ENCODE assay signal across 1 cellular context in genomic region chr17:40803617-40804082, GRCh38.
TF ChIP-seq lines count a peak whose summit lies in the region.

No MANE protein-coding gene starts in this region.

TF ChIP-seq in K562, 482 proteins besides CTCF, POLR2A, EP300 and RAD21 (continues in another document):
- TF ChIP-seq NFE2 (IDR thresholded peaks at IDR 0.05; ENCODE audit: low read depth) (no peak), TCF3 (CRISPR knock-in tag; IDR thresholded peaks at IDR 0.05) (no peak), CAMTA2 (CRISPR knock-in tag; conservative IDR thresholded peaks at IDR 0.05) (no peak), COPS2 (conservative IDR thresholded peaks at IDR 0.05) (no peak), NFE2L1 (tag; IDR thresholded peaks at IDR 0.05; ENCODE audit: borderline replicate concordance, low read depth) (no peak), ZNF586 (CRISPR knock-in tag; conservative IDR thresholded peaks at IDR 0.05) (no peak), MYBL2 (IDR thresholded peaks at IDR 0.05; ENCODE audit: low read depth) (no peak), MYBL2 (CRISPR knock-in tag; IDR thresholded peaks at IDR 0.05; ENCODE audit: borderline replicate concordance) (no peak), TEAD1 (CRISPR knock-in tag; IDR thresholded peaks at IDR 0.05) (no peak), MEF2D (tag; conservative IDR thresholded peaks at IDR 0.05; ENCODE audit: low read depth) (no peak), ATF6 (CRISPR knock-in tag; IDR thresholded peaks at IDR 0.05) (no peak), CC2D1A (IDR thresholded peaks at IDR 0.05) (peak; percentile 55; the same call in 1 of the 2 replicates), ZNF12 (CRISPR knock-in tag; IDR thresholded peaks at IDR 0.05) (no peak), ZNF133 (CRISPR knock-in tag; IDR thresholded peaks at IDR 0.05) (no peak), MYNN (IDR thresholded peaks at IDR 0.05) (0 out of 2 replicates have a peak, but pooled peaks have one; percentile 39), MYNN (CRISPR knock-in tag; IDR thresholded peaks at IDR 0.05) (no peak), ILK (tag; IDR thresholded peaks at IDR 0.05; ENCODE audit: borderline replicate concordance, low read depth) (no peak), POLR3G (IDR thresholded peaks at IDR 0.05; ENCODE audit: extremely low read depth, insufficient read length, insufficient replicate concordance) (no peak), ZNF24 (IDR thresholded peaks at IDR 0.05) (peak; percentile 37), CXXC5 (CRISPR knock-in tag; IDR thresholded peaks at IDR 0.05) (peak; percentile 49), KLF6 (CRISPR knock-in tag; IDR thresholded peaks at IDR 0.05; ENCODE audit: borderline replicate concordance) (no peak), PCBP1 (IDR thresholded peaks at IDR 0.05; ENCODE audit: low read depth, low read length, poor library complexity, severe bottlenecking) (no peak), ZNF511 (CRISPR knock-in tag; IDR thresholded peaks at IDR 0.05) (no peak), SRF (CRISPR knock-in tag; IDR thresholded peaks at IDR 0.05) (no peak), SOX6 (IDR thresholded peaks at IDR 0.05) (no peak), E2F6 (IDR thresholded peaks at IDR 0.05; ENCODE audit: borderline replicate concordance in 1 of 2, extremely low read depth in 1 of 2, insufficient read depth in 1 of 2, insufficient read length in 1 of 2, low read depth in 1 of 2, low read length in 1 of 2, poor library complexity in 1 of 2, severe bottlenecking in 1 of 2) (no peak), ZKSCAN3 (CRISPR knock-in tag; IDR thresholded peaks at IDR 0.05) (no peak), RCOR1 (IDR thresholded peaks at IDR 0.05; ENCODE audit: borderline replicate concordance in 1 of 2, low read depth in 2 of 2, low read length in 2 of 2) (peak in 1 of 2 experiments; percentile 42; a peak in 2 of 4 replicates), NCOA1 (IDR thresholded peaks at IDR 0.05; ENCODE audit: low read depth) (no peak), SAFB (IDR thresholded peaks at IDR 0.05; ENCODE audit: borderline replicate concordance, low read depth, low read length) (no peak), RFX1 (IDR thresholded peaks at IDR 0.05) (no peak), POLR2AphosphoS2 (IDR thresholded peaks at IDR 0.05; ENCODE audit: low read length) (no peak), TEAD2 (tag; IDR thresholded peaks at IDR 0.05) (no peak), PYGO2 (tag; IDR thresholded peaks at IDR 0.05) (no peak), JUNB (CRISPR knock-in tag; conservative IDR thresholded peaks at IDR 0.05) (no peak), CBX2 (IDR thresholded peaks at IDR 0.05; ENCODE audit: insufficient read depth, low read length, poor library complexity, severe bottlenecking) (no peak)
- TF ChIP-seq, protein P1, sequence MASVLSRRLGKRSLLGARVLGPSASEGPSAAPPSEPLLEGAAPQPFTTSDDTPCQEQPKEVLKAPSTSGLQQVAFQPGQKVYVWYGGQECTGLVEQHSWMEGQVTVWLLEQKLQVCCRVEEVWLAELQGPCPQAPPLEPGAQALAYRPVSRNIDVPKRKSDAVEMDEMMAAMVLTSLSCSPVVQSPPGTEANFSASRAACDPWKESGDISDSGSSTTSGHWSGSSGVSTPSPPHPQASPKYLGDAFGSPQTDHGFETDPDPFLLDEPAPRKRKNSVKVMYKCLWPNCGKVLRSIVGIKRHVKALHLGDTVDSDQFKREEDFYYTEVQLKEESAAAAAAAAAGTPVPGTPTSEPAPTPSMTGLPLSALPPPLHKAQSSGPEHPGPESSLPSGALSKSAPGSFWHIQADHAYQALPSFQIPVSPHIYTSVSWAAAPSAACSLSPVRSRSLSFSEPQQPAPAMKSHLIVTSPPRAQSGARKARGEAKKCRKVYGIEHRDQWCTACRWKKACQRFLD (CRISPR knock-in tag; IDR thresholded peaks at IDR 0.05): no peak
- TF ChIP-seq, protein P2, sequence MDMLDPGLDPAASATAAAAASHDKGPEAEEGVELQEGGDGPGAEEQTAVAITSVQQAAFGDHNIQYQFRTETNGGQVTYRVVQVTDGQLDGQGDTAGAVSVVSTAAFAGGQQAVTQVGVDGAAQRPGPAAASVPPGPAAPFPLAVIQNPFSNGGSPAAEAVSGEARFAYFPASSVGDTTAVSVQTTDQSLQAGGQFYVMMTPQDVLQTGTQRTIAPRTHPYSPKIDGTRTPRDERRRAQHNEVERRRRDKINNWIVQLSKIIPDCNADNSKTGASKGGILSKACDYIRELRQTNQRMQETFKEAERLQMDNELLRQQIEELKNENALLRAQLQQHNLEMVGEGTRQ (CRISPR knock-in tag; IDR thresholded peaks at IDR 0.05): no peak
- TF ChIP-seq, protein P3, sequence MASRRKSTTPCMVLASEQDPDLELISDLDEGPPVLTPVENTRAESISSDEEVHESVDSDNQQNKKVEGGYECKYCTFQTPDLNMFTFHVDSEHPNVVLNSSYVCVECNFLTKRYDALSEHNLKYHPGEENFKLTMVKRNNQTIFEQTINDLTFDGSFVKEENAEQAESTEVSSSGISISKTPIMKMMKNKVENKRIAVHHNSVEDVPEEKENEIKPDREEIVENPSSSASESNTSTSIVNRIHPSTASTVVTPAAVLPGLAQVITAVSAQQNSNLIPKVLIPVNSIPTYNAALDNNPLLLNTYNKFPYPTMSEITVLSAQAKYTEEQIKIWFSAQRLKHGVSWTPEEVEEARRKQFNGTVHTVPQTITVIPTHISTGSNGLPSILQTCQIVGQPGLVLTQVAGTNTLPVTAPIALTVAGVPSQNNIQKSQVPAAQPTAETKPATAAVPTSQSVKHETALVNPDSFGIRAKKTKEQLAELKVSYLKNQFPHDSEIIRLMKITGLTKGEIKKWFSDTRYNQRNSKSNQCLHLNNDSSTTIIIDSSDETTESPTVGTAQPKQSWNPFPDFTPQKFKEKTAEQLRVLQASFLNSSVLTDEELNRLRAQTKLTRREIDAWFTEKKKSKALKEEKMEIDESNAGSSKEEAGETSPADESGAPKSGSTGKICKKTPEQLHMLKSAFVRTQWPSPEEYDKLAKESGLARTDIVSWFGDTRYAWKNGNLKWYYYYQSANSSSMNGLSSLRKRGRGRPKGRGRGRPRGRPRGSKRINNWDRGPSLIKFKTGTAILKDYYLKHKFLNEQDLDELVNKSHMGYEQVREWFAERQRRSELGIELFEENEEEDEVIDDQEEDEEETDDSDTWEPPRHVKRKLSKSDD (conservative IDR thresholded peaks at IDR 0.05; ENCODE audit: low read length): no peak
- TF ChIP-seq, protein P4, sequence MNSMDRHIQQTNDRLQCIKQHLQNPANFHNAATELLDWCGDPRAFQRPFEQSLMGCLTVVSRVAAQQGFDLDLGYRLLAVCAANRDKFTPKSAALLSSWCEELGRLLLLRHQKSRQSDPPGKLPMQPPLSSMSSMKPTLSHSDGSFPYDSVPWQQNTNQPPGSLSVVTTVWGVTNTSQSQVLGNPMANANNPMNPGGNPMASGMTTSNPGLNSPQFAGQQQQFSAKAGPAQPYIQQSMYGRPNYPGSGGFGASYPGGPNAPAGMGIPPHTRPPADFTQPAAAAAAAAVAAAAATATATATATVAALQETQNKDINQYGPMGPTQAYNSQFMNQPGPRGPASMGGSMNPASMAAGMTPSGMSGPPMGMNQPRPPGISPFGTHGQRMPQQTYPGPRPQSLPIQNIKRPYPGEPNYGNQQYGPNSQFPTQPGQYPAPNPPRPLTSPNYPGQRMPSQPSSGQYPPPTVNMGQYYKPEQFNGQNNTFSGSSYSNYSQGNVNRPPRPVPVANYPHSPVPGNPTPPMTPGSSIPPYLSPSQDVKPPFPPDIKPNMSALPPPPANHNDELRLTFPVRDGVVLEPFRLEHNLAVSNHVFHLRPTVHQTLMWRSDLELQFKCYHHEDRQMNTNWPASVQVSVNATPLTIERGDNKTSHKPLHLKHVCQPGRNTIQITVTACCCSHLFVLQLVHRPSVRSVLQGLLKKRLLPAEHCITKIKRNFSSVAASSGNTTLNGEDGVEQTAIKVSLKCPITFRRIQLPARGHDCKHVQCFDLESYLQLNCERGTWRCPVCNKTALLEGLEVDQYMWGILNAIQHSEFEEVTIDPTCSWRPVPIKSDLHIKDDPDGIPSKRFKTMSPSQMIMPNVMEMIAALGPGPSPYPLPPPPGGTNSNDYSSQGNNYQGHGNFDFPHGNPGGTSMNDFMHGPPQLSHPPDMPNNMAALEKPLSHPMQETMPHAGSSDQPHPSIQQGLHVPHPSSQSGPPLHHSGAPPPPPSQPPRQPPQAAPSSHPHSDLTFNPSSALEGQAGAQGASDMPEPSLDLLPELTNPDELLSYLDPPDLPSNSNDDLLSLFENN (IDR thresholded peaks at IDR 0.05; ENCODE audit: low read depth in 2 of 2, low read length in 2 of 2): no peak
- TF ChIP-seq, protein P5, sequence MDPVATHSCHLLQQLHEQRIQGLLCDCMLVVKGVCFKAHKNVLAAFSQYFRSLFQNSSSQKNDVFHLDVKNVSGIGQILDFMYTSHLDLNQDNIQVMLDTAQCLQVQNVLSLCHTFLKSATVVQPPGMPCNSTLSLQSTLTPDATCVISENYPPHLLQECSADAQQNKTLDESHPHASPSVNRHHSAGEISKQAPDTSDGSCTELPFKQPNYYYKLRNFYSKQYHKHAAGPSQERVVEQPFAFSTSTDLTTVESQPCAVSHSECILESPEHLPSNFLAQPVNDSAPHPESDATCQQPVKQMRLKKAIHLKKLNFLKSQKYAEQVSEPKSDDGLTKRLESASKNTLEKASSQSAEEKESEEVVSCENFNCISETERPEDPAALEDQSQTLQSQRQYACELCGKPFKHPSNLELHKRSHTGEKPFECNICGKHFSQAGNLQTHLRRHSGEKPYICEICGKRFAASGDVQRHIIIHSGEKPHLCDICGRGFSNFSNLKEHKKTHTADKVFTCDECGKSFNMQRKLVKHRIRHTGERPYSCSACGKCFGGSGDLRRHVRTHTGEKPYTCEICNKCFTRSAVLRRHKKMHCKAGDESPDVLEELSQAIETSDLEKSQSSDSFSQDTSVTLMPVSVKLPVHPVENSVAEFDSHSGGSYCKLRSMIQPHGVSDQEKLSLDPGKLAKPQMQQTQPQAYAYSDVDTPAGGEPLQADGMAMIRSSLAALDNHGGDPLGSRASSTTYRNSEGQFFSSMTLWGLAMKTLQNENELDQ (CRISPR knock-in tag; IDR thresholded peaks at IDR 0.05; ENCODE audit: borderline replicate concordance): no peak
- TF ChIP-seq, protein P6, sequence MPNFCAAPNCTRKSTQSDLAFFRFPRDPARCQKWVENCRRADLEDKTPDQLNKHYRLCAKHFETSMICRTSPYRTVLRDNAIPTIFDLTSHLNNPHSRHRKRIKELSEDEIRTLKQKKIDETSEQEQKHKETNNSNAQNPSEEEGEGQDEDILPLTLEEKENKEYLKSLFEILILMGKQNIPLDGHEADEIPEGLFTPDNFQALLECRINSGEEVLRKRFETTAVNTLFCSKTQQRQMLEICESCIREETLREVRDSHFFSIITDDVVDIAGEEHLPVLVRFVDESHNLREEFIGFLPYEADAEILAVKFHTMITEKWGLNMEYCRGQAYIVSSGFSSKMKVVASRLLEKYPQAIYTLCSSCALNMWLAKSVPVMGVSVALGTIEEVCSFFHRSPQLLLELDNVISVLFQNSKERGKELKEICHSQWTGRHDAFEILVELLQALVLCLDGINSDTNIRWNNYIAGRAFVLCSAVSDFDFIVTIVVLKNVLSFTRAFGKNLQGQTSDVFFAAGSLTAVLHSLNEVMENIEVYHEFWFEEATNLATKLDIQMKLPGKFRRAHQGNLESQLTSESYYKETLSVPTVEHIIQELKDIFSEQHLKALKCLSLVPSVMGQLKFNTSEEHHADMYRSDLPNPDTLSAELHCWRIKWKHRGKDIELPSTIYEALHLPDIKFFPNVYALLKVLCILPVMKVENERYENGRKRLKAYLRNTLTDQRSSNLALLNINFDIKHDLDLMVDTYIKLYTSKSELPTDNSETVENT (CRISPR knock-in tag; IDR thresholded peaks at IDR 0.05): no peak
- TF ChIP-seq, protein P7, sequence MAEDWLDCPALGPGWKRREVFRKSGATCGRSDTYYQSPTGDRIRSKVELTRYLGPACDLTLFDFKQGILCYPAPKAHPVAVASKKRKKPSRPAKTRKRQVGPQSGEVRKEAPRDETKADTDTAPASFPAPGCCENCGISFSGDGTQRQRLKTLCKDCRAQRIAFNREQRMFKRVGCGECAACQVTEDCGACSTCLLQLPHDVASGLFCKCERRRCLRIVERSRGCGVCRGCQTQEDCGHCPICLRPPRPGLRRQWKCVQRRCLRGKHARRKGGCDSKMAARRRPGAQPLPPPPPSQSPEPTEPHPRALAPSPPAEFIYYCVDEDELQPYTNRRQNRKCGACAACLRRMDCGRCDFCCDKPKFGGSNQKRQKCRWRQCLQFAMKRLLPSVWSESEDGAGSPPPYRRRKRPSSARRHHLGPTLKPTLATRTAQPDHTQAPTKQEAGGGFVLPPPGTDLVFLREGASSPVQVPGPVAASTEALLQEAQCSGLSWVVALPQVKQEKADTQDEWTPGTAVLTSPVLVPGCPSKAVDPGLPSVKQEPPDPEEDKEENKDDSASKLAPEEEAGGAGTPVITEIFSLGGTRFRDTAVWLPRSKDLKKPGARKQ (CRISPR knock-in tag; IDR thresholded peaks at IDR 0.05): no peak
- TF ChIP-seq, protein P8, sequence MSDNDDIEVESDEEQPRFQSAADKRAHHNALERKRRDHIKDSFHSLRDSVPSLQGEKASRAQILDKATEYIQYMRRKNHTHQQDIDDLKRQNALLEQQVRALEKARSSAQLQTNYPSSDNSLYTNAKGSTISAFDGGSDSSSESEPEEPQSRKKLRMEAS (CRISPR knock-in tag; IDR thresholded peaks at IDR 0.05): no peak
